8 cellular contexts compared by ENCODE assay signal in genomic region chr17:63697341-63698286, GRCh38. TPM values are rescaled to one million over a fixed set of nuclear protein-coding genes. Genes with fewer than 3 reads are reported as not detected.
DNase-seq lines count a peak whose midpoint lies in the region; ATAC-seq and TF ChIP-seq lines count a peak whose summit lies in the region.

No MANE protein-coding gene starts in this region.

- peak; percentile 20 for TF ChIP-seq POLR2A in transverse colon (IDR thresholded peaks at IDR 0.05)

- TF ChIP-seq CTCF in GM10248 (IDR thresholded peaks at IDR 0.05; ENCODE audit: control extremely low read depth, extremely low read depth, low read depth, missing control alignments) (peak; percentile 80), GM23338 (conservative IDR thresholded peaks at IDR 0.05; ENCODE audit: low read depth in 2 of 2) (peak; percentile 67 to 84), transverse colon (IDR thresholded peaks at IDR 0.05) (peak; percentile 47 to 70 (median 61))

- no peaks in the 10 kb centered on the region for H4K20me1 ChIP-seq in GM23338 (replicated peaks; ENCODE audit: insufficient read depth)

- H3K4me1 ChIP-seq in GM23338 (ENCODE audit: insufficient read depth) = peaks cover 29% of the 10 kb centered on the region
- H3K4me1 ChIP-seq in effector memory CD4-positive, alpha-beta T cell (ENCODE audit: control insufficient read depth, insufficient read depth, low read length, poor library complexity, severe bottlenecking) = peaks cover 62% of the 10 kb centered on the region
- peaks cover 7 to 41% (median 29%) of the 10 kb centered on the region in 4 donors for H3K4me1 ChIP-seq in transverse colon

- no peaks in the 10 kb centered on the region for H3K9me3 ChIP-seq in effector memory CD4-positive, alpha-beta T cell (ENCODE audit: control insufficient read depth, low read length)
- no peaks in the 10 kb centered on the region for H3K9me3 ChIP-seq in transverse colon

- H2AFZ ChIP-seq in GM23338 = no peak overlapping the region

- TF ChIP-seq EP300 in transverse colon (IDR thresholded peaks at IDR 0.05; ENCODE audit: low read depth) = no peak

- CTCF ChIA-PET in GM10248 (lab: Yijun Ruan, JAX) = interaction anchor here (0.7 to 6.4 kb wide), 23 partner anchors 9 to 272 kb away, joined by 3 to 56 read pairs (median 4); partner anchors contain the start of genes CCDC47, SMARCD2 and STRADA

- H3K36me3 ChIP-seq in GM23338 (ENCODE audit: insufficient read depth) (no peaks in the 10 kb centered on the region), transverse colon (no peaks in the 10 kb centered on the region)
- peaks cover 30% of the 10 kb centered on the region for H3K36me3 ChIP-seq in effector memory CD4-positive, alpha-beta T cell (ENCODE audit: control insufficient read depth, insufficient read depth, low read length)

- no peaks in the 10 kb centered on the region; the same call in 2 of the 3 replicates for H3K9me3 Mint-ChIP-seq in GM23338
- no peaks in the 10 kb centered on the region for H3K9me3 Mint-ChIP-seq in natural killer cell treated with Interleukin-12 subunit alpha and Interleukin-12 subunit beta and Interleukin-15 and Interleukin-18, amount 100 ng/mL, for 72 hours

- peaks cover 24% of the 10 kb centered on the region for H3K36me3 Mint-ChIP-seq in GM23338 (ENCODE audit: low read depth)
- H3K36me3 Mint-ChIP-seq in natural killer cell treated with Interleukin-12 subunit alpha and Interleukin-12 subunit beta and Interleukin-15 and Interleukin-18, amount 100 ng/mL, for 72 hours = no peaks in the 10 kb centered on the region

- ATAC-seq in GM23338 = peak; percentile 9
- ATAC-seq in natural killer cell treated with Interleukin-12 subunit alpha and Interleukin-12 subunit beta and Interleukin-15 and Interleukin-18, amount 100 ng/mL, for 72 hours = peak; percentile 34 to 36

- H3K79me2 ChIP-seq in GM23338 (replicated peaks; ENCODE audit: insufficient read depth) = peaks cover 6% of the 10 kb centered on the region; the same call in 1 of the 2 replicates

- H3K4me2 ChIP-seq in GM23338 = peak overlapping the region; percentile 95; the same call in 1 of the 2 replicates

- H3K4me3 ChIP-seq in GM23338 (peak overlapping the region; percentile 81), transverse colon (peak overlapping the region in 1 of 4 donors; percentile 64)
- H3K4me3 ChIP-seq in effector memory CD4-positive, alpha-beta T cell (ENCODE audit: insufficient read depth, low read depth, low read length, poor library complexity, severe bottlenecking) = peak overlapping the region; percentile 80

- no peaks in the 10 kb centered on the region for H3K9me2 ChIP-seq in GM23338 (ENCODE audit: insufficient read depth)

- no peaks in the 10 kb centered on the region; the same call in 1 of the 2 replicates for H3K27me3 ChIP-seq in GM23338 (ENCODE audit: insufficient read depth)
- no peaks in the 10 kb centered on the region for H3K27me3 ChIP-seq in effector memory CD4-positive, alpha-beta T cell (replicated peaks; ENCODE audit: control insufficient read depth, insufficient read depth, low read length, poor library complexity, severe bottlenecking)
- peaks cover 15% of the 10 kb centered on the region for H3K27me3 ChIP-seq in transverse colon

- H3K4me3 Mint-ChIP-seq in GM23338 = peak overlapping the region; percentile 64; the same call in 2 of the 3 replicates
- H3K4me3 Mint-ChIP-seq in natural killer cell treated with Interleukin-12 subunit alpha and Interleukin-12 subunit beta and Interleukin-15 and Interleukin-18, amount 100 ng/mL, for 72 hours = peak overlapping the region; percentile 89

- POLR2A ChIA-PET in GM10248 (lab: Yijun Ruan, JAX) = interaction anchor here (0.5 to 1.0 kb wide), 4 partner anchors 45 to 146 kb away, joined by 3 to 5 read pairs (median 4); partner anchors contain the start of gene CCDC47

- H3K27ac Mint-ChIP-seq in GM23338 = no peak overlapping the region
- peak overlapping the region; percentile 85 to 88 for H3K27ac Mint-ChIP-seq in natural killer cell treated with Interleukin-12 subunit alpha and Interleukin-12 subunit beta and Interleukin-15 and Interleukin-18, amount 100 ng/mL, for 72 hours

- peaks cover 50% of the 10 kb centered on the region for H3K4me1 Mint-ChIP-seq in GM23338
- peaks cover 42 to 49% of the 10 kb centered on the region in 2 donors for H3K4me1 Mint-ChIP-seq in natural killer cell treated with Interleukin-12 subunit alpha and Interleukin-12 subunit beta and Interleukin-15 and Interleukin-18, amount 100 ng/mL, for 72 hours (ENCODE audit: low read depth in 2 of 2)

- H3K27ac ChIP-seq in GM23338 (ENCODE audit: low read depth) (peak overlapping the region; percentile 66; the same call in 1 of the 2 replicates), transverse colon (peak overlapping the region; percentile 83 to 87 (median 84))
- peak overlapping the region; percentile 86 for H3K27ac ChIP-seq in effector memory CD4-positive, alpha-beta T cell (ENCODE audit: insufficient read depth, low read length, poor library complexity, severe bottlenecking)

- peaks cover 17% of the 10 kb centered on the region for H3F3A ChIP-seq in GM23338 (replicated peaks; ENCODE audit: low read depth)

- WGBS in transverse colon (ENCODE audit: low coverage in 1 of 2), 2 donors = 47 to 76% methylated on average over 4 to 22 of the region's 22 CpGs

- intact Hi-C loops in transverse colon (cut with DNase I; ENCODE audit: low total_unique reads) = loop anchor here (10.0 kb wide), 1 partner anchor 73 kb away; the partner anchor contains the start of gene MAP3K3

- peaks cover 21% of the 10 kb centered on the region for H3K27me3 Mint-ChIP-seq in GM23338 (ENCODE audit: insufficient read depth, low read depth, poor library complexity)
- H3K27me3 Mint-ChIP-seq in natural killer cell treated with Interleukin-12 subunit alpha and Interleukin-12 subunit beta and Interleukin-15 and Interleukin-18, amount 100 ng/mL, for 72 hours = no peaks in the 10 kb centered on the region

- DNase-seq in GM10248 (ENCODE audit: extremely low spot score) (peak; percentile 72), GM23338 (ENCODE audit: low spot score) (peak; percentile 75), NCI-H69 (lab: John Stamatoyannopoulos, UW) (peak; percentile 70), transverse colon (peak; percentile 83), inferior parietal cortex (ENCODE audit: extremely low spot score) (no peak)
- peak; percentile 76 to 84 for DNase-seq in activated CD4-positive, alpha-beta T cell treated with anti-CD3 and anti-CD28 coated beads, Interleukin-2, amount 50 U/mL, for 48 hours
- peak; percentile 70 to 77 (median 74) for DNase-seq in effector memory CD4-positive, alpha-beta T cell
- peak; percentile 79 for DNase-seq in natural killer cell treated with Interleukin-12 subunit alpha and Interleukin-12 subunit beta and Interleukin-15 and Interleukin-18, amount 100 ng/mL, for 72 hours (ENCODE audit: low spot score)

- in situ Hi-C loops in transverse colon (cut with MboI; ENCODE audit: low pct_ligation_motif_present in 1 of 4, low pct_unique_long_range_greater_than_20kb in 1 of 4, low sequenced_read_pairs in 3 of 4) = no loop called here

TF ChIP-seq in GM23338, 12 proteins besides CTCF, POLR2A, EP300 and RAD21 (continues in another document):
- TF ChIP-seq ZNF331 (CRISPR knock-in tag; IDR thresholded peaks at IDR 0.05; ENCODE audit: low read depth) (no peak), ETS1 (IDR thresholded peaks at IDR 0.05) (no peak), EZH2 (IDR thresholded peaks at IDR 0.05; ENCODE audit: low read depth, unreplicated experiment) (no peak), NANOG (IDR thresholded peaks at IDR 0.05; ENCODE audit: borderline replicate concordance) (no peak)

RNA-seq across cellular contexts. Expression of gene LIMD2, which starts 2.3 kb away (rescaled TPM):
- total RNA-seq in GM23338 (2014; rRNA removed; shearing (Covaris generic)) = 98.8 and 119 TPM in 2 replicates
- polyA plus RNA-seq in GM23338 (2016; fragmentation: Nextera tagmentation; extraction: Ambion mirVana) = 105 and 107 TPM in 2 replicates
- total RNA-seq in natural killer cell treated with Interleukin-12 subunit alpha and Interleukin-12 subunit beta and Interleukin-15 and Interleukin-18, amount 100 ng/mL, for 72 hours = 100 to 1,000 TPM; 114 to 185 TPM
- total RNA-seq in transverse colon = 10 to 100 TPM in 2 of 4 donors, 1 to 10 TPM in 2; 5.3 to 30.7 (median 12.2) TPM

RNA-seq across cellular contexts. Expression of gene STRADA, which starts 44.0 kb away (rescaled TPM):
- 21.2 and 28.8 TPM in 2 replicates for total RNA-seq in GM23338 (2014; rRNA removed; shearing (Covaris generic))
- polyA plus RNA-seq in GM23338 (2016; fragmentation: Nextera tagmentation; extraction: Ambion mirVana) = 17.8 and 18.0 TPM in 2 replicates
- total RNA-seq in natural killer cell treated with Interleukin-12 subunit alpha and Interleukin-12 subunit beta and Interleukin-15 and Interleukin-18, amount 100 ng/mL, for 72 hours = 10 to 100 TPM; 59.5 to 86.5 TPM
- 10 to 100 TPM; 23.1 to 37.8 (median 33.8) TPM for total RNA-seq in transverse colon
